ENCODE assay signal across 22 cellular contexts in genomic region chr6:77025824-77026223, GRCh38.
"Had no signal": no experiment of that assay in that cellular context is flagged by ENCODE, and none has a peak within 500 bp of the region (broad histone marks: within the 10 kb centered on the region; RNA-seq: fewer than 3 reads in every experiment).

No MANE protein-coding gene starts in this region.

- H3K4me1 ChIP-seq: breast epithelium, esophagus squamous epithelium, left ventricle myocardium inferior, spleen, tibial nerve had no signal

- H3K4me3 ChIP-seq: breast epithelium, esophagus squamous epithelium, left ventricle myocardium inferior, lung, tibial nerve had no signal

- H3K27ac ChIP-seq: breast epithelium, epithelial cell of prostate, esophagus squamous epithelium, left ventricle myocardium inferior, spleen, tibial nerve had no signal

- DNase-seq: activated CD4-positive, alpha-beta T cell treated with anti-CD3 and anti-CD28 coated beads for 36 hours; activated CD4-positive, CD25-positive, alpha-beta regulatory T cell; activated CD8-positive, alpha-beta memory T cell treated with anti-CD3 and anti-CD28 coated beads, Interleukin-2, amount 10 ng/mL, durations not matched to agents 7 days and 5 days; activated CD8-positive, alpha-beta T cell treated with anti-CD3 and anti-CD28 coated beads, Interleukin-2, amount 10 ng/mL, durations not matched to agents 7 days and 5 days; activated naive CD4-positive, alpha-beta T cell; activated T-cell treated with anti-CD3 and anti-CD28 coated beads for 4 hours; activated T-cell treated with anti-CD3 and anti-CD28 coated beads, Interleukin-2, amount 50 U/mL, for 72 hours; dermis blood vessel endothelial cell; effector CD4-positive, alpha-beta T cell; esophagus squamous epithelium; foreskin melanocyte; left ventricle myocardium inferior; mesendoderm; right cardiac atrium; spleen; stimulated activated naive CD4-positive, alpha-beta T cell had no signal

- H3K9me3 ChIP-seq: breast epithelium, esophagus squamous epithelium, spleen, tibial nerve had no signal

- H3K36me3 ChIP-seq: breast epithelium, esophagus squamous epithelium, left ventricle myocardium inferior, spleen, tibial nerve had no signal

- ATAC-seq: activated CD4-positive, alpha-beta T cell treated with anti-CD3 and anti-CD28 coated beads for 36 hours; activated CD8-positive, alpha-beta memory T cell treated with anti-CD3 and anti-CD28 coated beads, Interleukin-2, amount 10 ng/mL, durations not matched to agents 7 days and 5 days; activated CD8-positive, alpha-beta T cell treated with anti-CD3 and anti-CD28 coated beads, Interleukin-2, amount 10 ng/mL, durations not matched to agents 7 days and 5 days; activated naive CD4-positive, alpha-beta T cell treated with anti-CD3 and anti-CD28 coated beads, Interleukin-2, amount 50 U/mL, for 72 hours; activated T-cell treated with anti-CD3 and anti-CD28 coated beads, Interleukin-2, amount 50 U/mL, for 72 hours; natural killer cell treated with Interleukin-12 subunit alpha and Interleukin-12 subunit beta and Interleukin-15 and Interleukin-18, amount 100 ng/mL, for 72 hours; right cardiac atrium had no signal

- H3K27me3 ChIP-seq: breast epithelium, esophagus squamous epithelium, spleen, tibial nerve had no signal
